In the genomic region with DNA sequence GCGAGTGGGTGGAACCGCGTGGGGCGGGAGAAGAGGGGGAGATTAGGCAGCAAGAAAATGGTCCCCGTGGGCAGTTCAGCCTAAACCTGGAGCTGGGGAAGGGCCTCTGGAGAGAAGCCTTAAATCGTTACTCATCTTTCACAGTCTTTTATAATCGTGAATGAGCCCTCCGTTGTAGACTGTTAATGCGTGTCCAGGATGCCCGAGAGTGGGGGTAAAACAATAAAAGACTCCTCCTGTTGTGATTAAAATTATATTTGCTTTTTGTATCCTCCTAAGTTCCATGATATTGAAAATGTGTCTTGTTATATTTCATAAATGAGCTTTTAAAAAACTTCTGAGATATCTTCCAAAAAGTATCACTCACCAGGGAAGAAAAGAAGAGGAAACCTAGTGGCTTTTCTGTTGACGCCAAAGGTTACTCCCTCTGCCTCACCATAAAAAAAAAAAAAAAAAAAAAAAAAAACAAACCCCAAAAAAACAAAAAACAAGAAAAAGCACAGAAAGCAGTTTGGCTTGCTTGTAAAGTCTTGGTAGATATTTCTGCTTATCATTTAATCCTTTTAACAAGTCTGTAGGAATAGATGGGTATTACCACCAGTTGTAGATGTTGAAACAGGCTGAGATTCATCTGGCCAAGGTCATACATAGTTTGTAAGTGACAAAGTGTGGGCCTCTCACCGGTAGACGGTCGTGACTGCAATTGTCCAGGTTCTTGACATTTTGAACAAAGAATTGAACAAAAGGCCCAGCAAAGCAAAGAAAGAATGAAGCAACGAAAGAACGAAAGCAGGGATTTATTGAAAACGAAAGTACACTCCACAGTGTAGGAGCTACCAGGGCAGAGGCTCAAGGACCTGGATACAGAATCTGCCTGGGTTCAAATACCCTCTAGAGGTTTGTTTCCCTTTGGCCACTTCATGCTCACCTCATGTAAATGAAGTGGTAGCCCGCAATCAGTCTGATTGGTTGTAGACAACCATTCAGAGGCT, we compare ENCODE assay signal across 8 cellular contexts. TPM values are rescaled to one million over a fixed set of nuclear protein-coding genes. Genes with fewer than 3 reads are reported as not detected.
DNase-seq lines count a peak whose midpoint lies in the region; ATAC-seq and TF ChIP-seq lines count a peak whose summit lies in the region.

No MANE protein-coding gene starts in this region.

- CTCF ChIA-PET in Calu3 (lab: Charles Lee), result interaction anchor here (0.5 to 1.0 kb wide), 6 partner anchors 10 to 366 kb away, joined by 3 to 7 read pairs (median 5); no protein-coding TSS in a partner anchor

- no peaks in the 10 kb centered on the region for H3K9me3 ChIP-seq in T-helper 17 cell (ENCODE audit: control insufficient read depth, low read length, poor library complexity, severe bottlenecking)
- H3K9me3 ChIP-seq in psoas muscle, result no peaks in the 10 kb centered on the region

- H3K9me3 Mint-ChIP-seq in Calu3 (ENCODE audit: low read depth, unreplicated experiment), result no peaks in the 10 kb centered on the region

- no TSS peak for BruUV-seq in Calu3 (replicated peaks; lab: Mats Ljungman, UMichigan)

- H3K27me3 Mint-ChIP-seq in Calu3 (ENCODE audit: unreplicated experiment) (no peaks in the 10 kb centered on the region), T-helper 17 cell (no peaks in the 10 kb centered on the region)

- H3K4me3 ChIP-seq in H7 (ENCODE audit: insufficient read depth, low read depth, low read length), result peak overlapping the region; percentile 51
- H3K4me3 ChIP-seq in fibroblast of pulmonary artery (replicated peaks; ENCODE audit: low read depth, low read length), result peak overlapping the region; percentile 34
- peak overlapping the region; percentile 81 for H3K4me3 ChIP-seq in psoas muscle

- WGBS in psoas muscle, 3 donors, result 19 to 31% (median 19%) methylated on average over 18 of the region's 18 CpGs

- peaks cover 7% of the 10 kb centered on the region for H3K36me3 Mint-ChIP-seq in Calu3 (ENCODE audit: insufficient read depth, unreplicated experiment)
- no peaks in the 10 kb centered on the region for H3K36me3 Mint-ChIP-seq in T-helper 17 cell (ENCODE audit: low read depth)

- H3K27me3 ChIP-seq in H7 (ENCODE audit: control insufficient read depth, insufficient read depth, low read length) (no peaks in the 10 kb centered on the region), psoas muscle (ENCODE audit: insufficient read depth in 3 of 3, low read length in 2 of 3) (no peaks in the 10 kb centered on the region)

- H3K4me3 Mint-ChIP-seq in Calu3 (ENCODE audit: low read depth, unreplicated experiment) (peak overlapping the region; percentile 74), T-helper 17 cell (peak overlapping the region; percentile 94)

- peak overlapping the region; percentile 45 for H3K27ac Mint-ChIP-seq in Calu3 (ENCODE audit: unreplicated experiment)
- H3K27ac Mint-ChIP-seq in T-helper 17 cell, result peak overlapping the region; percentile 99

- intact Hi-C loops in Calu3 (cut with micrococcal nuclease; ENCODE audit: unreplicated experiment), result no loop called here
- intact Hi-C loops in psoas muscle (cut with DNase I), result loop anchor here in 1 of 2 donors (5.0 kb wide), 1 partner anchor 122 kb away; no protein-coding TSS in a partner anchor

- TF ChIP-seq CTCF in Calu3 (IDR thresholded peaks at IDR 0.05; ENCODE audit: unreplicated experiment), result no peak
- TF ChIP-seq CTCF in fibroblast of pulmonary artery (IDR thresholded peaks at IDR 0.05; ENCODE audit: low read length, missing control alignments), result no peak
- TF ChIP-seq CTCF in psoas muscle (IDR thresholded peaks at IDR 0.05), result no peak

- DNase-seq in Calu3, result no peak
- peak; percentile 13 for DNase-seq in H7
- no peak for DNase-seq in T-helper 17 cell
- DNase-seq in fibroblast of pulmonary artery (ENCODE audit: low read depth), result peak; percentile 39
- DNase-seq in psoas muscle, result no peak
- DNase-seq in NCI-H524 treated with DMSO at 0.1 percent for 48 hours (lab: John Stamatoyannopoulos, UW), result no peak

- H3K4me1 Mint-ChIP-seq in Calu3 (ENCODE audit: low read depth, unreplicated experiment), result peaks cover 38% of the 10 kb centered on the region
- H3K4me1 Mint-ChIP-seq in T-helper 17 cell, result peaks cover 39% of the 10 kb centered on the region

- ATAC-seq in T-helper 17 cell (no peak), psoas muscle (no peak), HG03565 (IDR thresholded peaks at IDR 0.05; ENCODE audit: unreplicated experiment) (no peak), HG03039 (IDR thresholded peaks at IDR 0.05; ENCODE audit: unreplicated experiment) (no peak)

- H3K36me3 ChIP-seq in H7 (replicated peaks; ENCODE audit: control insufficient read depth, insufficient read depth, low read length) (no peaks in the 10 kb centered on the region), psoas muscle (ENCODE audit: insufficient read depth in 1 of 2, low read depth in 1 of 2) (no peaks in the 10 kb centered on the region)

- H3K4me1 ChIP-seq in psoas muscle, result peaks cover 8% of the 10 kb centered on the region

- peak overlapping the region; percentile 73 for H3K27ac ChIP-seq in psoas muscle

RNA-seq across cellular contexts. Expression of a gene that starts 11.4 kb away (rescaled TPM):
- total RNA-seq in Calu3 (2022) (95.7 and 114 TPM in 2 replicates), T-helper 17 cell (100 to 1,000 TPM; 121 to 147 TPM), psoas muscle (10 to 100 TPM in 1 of 4 donors, 1 to 10 TPM in 3; 5.7 to 14.4 (median 8.7) TPM)
- total RNA-seq in H7 (2014; rRNA removed; shearing (Covaris generic)), result 76.0 and 103 TPM in 2 replicates
- 1 to 10 TPM; 4.8 to 9.2 (median 5.8) TPM for polyA plus RNA-seq in psoas muscle

Comparison
In these comparisons a context has a peak if more than half of its experiments do, and no peak if none do; other contexts are left out.
1. DNase-seq: peak in H7 (single experiment) and fibroblast of pulmonary artery (single experiment); none in Calu3 (single experiment), T-helper 17 cell (0 of 3), psoas muscle (0 of 2) and NCI-H524 treated with DMSO at 0.1 percent for 48 hours (single experiment).
2. Peak in every context shown above with its lines, with median percentiles within 50 percentile points of each other: H3K4me3 ChIP-seq.